ENCODE assay signal across 8 cellular contexts in the genomic region with DNA sequence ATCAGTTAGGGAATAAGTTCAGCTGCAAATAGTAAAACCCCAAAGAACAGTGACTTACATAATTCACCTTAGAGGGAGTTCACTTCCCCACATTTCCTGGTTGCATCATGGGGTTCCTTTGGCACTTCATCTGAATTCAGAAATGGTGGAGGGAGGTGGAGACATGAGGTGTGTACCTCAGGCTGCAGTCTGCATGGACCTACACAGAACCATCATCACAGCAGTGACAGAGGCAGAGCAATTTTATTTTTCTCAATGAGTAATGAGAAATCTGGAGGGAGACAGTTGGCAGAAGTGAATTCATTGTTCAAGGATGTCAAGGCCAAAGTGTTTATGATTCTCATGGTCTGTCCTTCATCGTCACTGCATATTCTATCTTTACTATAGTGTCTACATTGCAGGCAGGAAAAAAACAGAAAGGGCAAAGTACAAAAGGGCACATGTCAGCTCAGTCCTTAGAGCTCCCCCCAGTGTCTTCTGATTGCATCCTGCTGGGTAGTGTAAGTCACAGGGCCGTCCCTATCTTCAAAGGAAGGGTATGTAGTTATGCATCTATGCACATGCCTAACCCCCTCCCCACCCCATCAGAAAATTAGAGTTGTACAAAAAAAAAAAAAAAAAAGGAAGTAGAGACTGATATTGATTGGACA.
DNase-seq lines count a peak whose midpoint lies in the region; ATAC-seq and TF ChIP-seq lines count a peak whose summit lies in the region.

No MANE protein-coding gene starts in this region.

- peaks cover 8% of the 10 kb centered on the region for H3K27me3 Mint-ChIP-seq in activated T-cell treated with anti-CD3 and anti-CD28 coated beads, Interleukin-2, amount 50 U/mL, for 72 hours (ENCODE audit: low read depth)

- ATAC-seq in HG03175 (IDR thresholded peaks at IDR 0.05; ENCODE audit: unreplicated experiment), result peak; percentile 82
- no peak for ATAC-seq in activated T-cell treated with anti-CD3 and anti-CD28 coated beads, Interleukin-2, amount 50 U/mL, for 72 hours (replicated peaks in 1 of 2)

- CTCF ChIA-PET in SK-N-SH (lab: Yijun Ruan, JAX), result interaction anchor here (1.2 to 2.2 kb wide), 4 partner anchors 10 to 153 kb away, joined by 3 to 9 read pairs (median 6); no protein-coding TSS in a partner anchor

- TF ChIP-seq EP300 in SK-N-SH (IDR thresholded peaks at IDR 0.05; ENCODE audit: borderline replicate concordance in 1 of 2, low read depth in 1 of 2, low read length in 1 of 2), result no peak

- intact Hi-C loops in ascending aorta (cut with DNase I), result no loop called here

- no peaks in the 10 kb centered on the region for H3K9me3 Mint-ChIP-seq in activated T-cell treated with anti-CD3 and anti-CD28 coated beads, Interleukin-2, amount 50 U/mL, for 72 hours

- H3K4me3 Mint-ChIP-seq in activated T-cell treated with anti-CD3 and anti-CD28 coated beads, Interleukin-2, amount 50 U/mL, for 72 hours, result no peak overlapping the region

- peaks cover 0 to 4% of the 10 kb centered on the region in 2 experiments; a peak in 2 of 4 replicates for H3K4me1 ChIP-seq in SK-N-SH (ENCODE audit: control insufficient read depth in 1 of 2, insufficient read depth in 2 of 2, low read depth in 1 of 2, low read length in 1 of 2)
- H3K4me1 ChIP-seq in ascending aorta, result no peaks in the 10 kb centered on the region

- H3K27ac ChIP-seq in SK-N-SH (ENCODE audit: low read depth in 2 of 2, low read length in 1 of 2) (no peak overlapping the region), ascending aorta (no peak overlapping the region)

- H3K36me3 Mint-ChIP-seq in activated T-cell treated with anti-CD3 and anti-CD28 coated beads, Interleukin-2, amount 50 U/mL, for 72 hours (ENCODE audit: insufficient read depth in 2 of 2), result no peaks in the 10 kb centered on the region

- H3K27ac Mint-ChIP-seq in activated T-cell treated with anti-CD3 and anti-CD28 coated beads, Interleukin-2, amount 50 U/mL, for 72 hours, result no peak overlapping the region

- H3K9ac ChIP-seq in SK-N-SH, result no peak overlapping the region

- H2AFZ ChIP-seq in SK-N-SH (ENCODE audit: low read depth), result no peak overlapping the region

- H3K36me3 ChIP-seq in SK-N-SH (replicated peaks in 1 of 2; ENCODE audit: control insufficient read depth in 1 of 2, insufficient read depth in 2 of 2, low read length in 1 of 2), result no peaks in the 10 kb centered on the region
- H3K36me3 ChIP-seq in ascending aorta, result no peaks in the 10 kb centered on the region

- H4K20me1 ChIP-seq in SK-N-SH (ENCODE audit: insufficient read depth), result no peaks in the 10 kb centered on the region

- H3K4me2 ChIP-seq in SK-N-SH, result no peak overlapping the region

- POLR2A ChIA-PET in SK-N-SH (lab: Yijun Ruan, JAX), result no interaction called here

- H3K9me3 ChIP-seq in SK-N-SH, result no peaks in the 10 kb centered on the region
- no peaks in the 10 kb centered on the region for H3K9me3 ChIP-seq in ascending aorta

- H3K27me3 ChIP-seq in SK-N-SH (ENCODE audit: insufficient read depth), result no peaks in the 10 kb centered on the region
- H3K27me3 ChIP-seq in ascending aorta, result no peaks in the 10 kb centered on the region

- no peaks in the 10 kb centered on the region for H3F3A ChIP-seq in SK-N-SH (replicated peaks; ENCODE audit: insufficient read depth)

- TF ChIP-seq RAD21 in SK-N-SH (IDR thresholded peaks at IDR 0.05; ENCODE audit: low read length), result peak; percentile 47

- DNase-seq in NCI-H1092 treated with DMSO at 0.1 percent for 48 hours (lab: John Stamatoyannopoulos, UW) (peak; percentile 9), NCI-H1092 (lab: John Stamatoyannopoulos, UW) (no peak), SK-N-SH (peak; percentile 12), medulla oblongata (ENCODE audit: extremely low spot score) (peak; percentile 40), NCI-H446 treated with DMSO at 0.1 percent for 48 hours (lab: John Stamatoyannopoulos, UW) (no peak), ascending aorta (ENCODE audit: low spot score in 2 of 2) (no peak)
- no peak for DNase-seq in activated T-cell treated with anti-CD3 and anti-CD28 coated beads, Interleukin-2, amount 50 U/mL, for 72 hours

- no peak overlapping the region for H3K4me3 ChIP-seq in SK-N-SH (ENCODE audit: low read depth in 2 of 2, low read length in 1 of 2)
- no peak overlapping the region for H3K4me3 ChIP-seq in ascending aorta

- no peaks in the 10 kb centered on the region for H3K79me2 ChIP-seq in SK-N-SH (ENCODE audit: insufficient read depth)

- H3K9me2 ChIP-seq in SK-N-SH, result no peaks in the 10 kb centered on the region

- TF ChIP-seq CTCF in SK-N-SH (IDR thresholded peaks at IDR 0.05) (no peak), ascending aorta (IDR thresholded peaks at IDR 0.05) (no peak)

- 39% methylated on average over 2 of the region's 2 CpGs for WGBS in SK-N-SH (ENCODE audit: low lambda C conversion rate)

- H3K4me1 Mint-ChIP-seq in activated T-cell treated with anti-CD3 and anti-CD28 coated beads, Interleukin-2, amount 50 U/mL, for 72 hours (ENCODE audit: low read depth), result no peaks in the 10 kb centered on the region

TF ChIP-seq in SK-N-SH, 30 proteins besides CTCF, POLR2A, EP300 and RAD21:
- TF ChIP-seq, protein P1, sequence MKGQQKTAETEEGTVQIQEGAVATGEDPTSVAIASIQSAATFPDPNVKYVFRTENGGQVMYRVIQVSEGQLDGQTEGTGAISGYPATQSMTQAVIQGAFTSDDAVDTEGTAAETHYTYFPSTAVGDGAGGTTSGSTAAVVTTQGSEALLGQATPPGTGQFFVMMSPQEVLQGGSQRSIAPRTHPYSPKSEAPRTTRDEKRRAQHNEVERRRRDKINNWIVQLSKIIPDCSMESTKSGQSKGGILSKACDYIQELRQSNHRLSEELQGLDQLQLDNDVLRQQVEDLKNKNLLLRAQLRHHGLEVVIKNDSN (IDR thresholded peaks at IDR 0.05; ENCODE audit: borderline replicate concordance, low read depth), result no peak
- TF ChIP-seq SMC3 (IDR thresholded peaks at IDR 0.05; ENCODE audit: low read depth, low read length) (peak; percentile 10; the same call in 1 of the 2 replicates), TAF1 (IDR thresholded peaks at IDR 0.05; ENCODE audit: borderline replicate concordance, low read depth, low read length) (no peak)

Comparison
In these comparisons a context has a peak if more than half of its experiments do, and no peak if none do; other contexts are left out.
1. DNase-seq: peak in NCI-H1092 treated with DMSO at 0.1 percent for 48 hours (single experiment), SK-N-SH (single experiment) and medulla oblongata (single experiment); none in NCI-H1092 (single experiment), NCI-H446 treated with DMSO at 0.1 percent for 48 hours (single experiment), activated T-cell treated with anti-CD3 and anti-CD28 coated beads, Interleukin-2, amount 50 U/mL, for 72 hours (0 of 2) and ascending aorta (0 of 2).